ENCODE assay signal across 1 cellular context in the genomic region with DNA sequence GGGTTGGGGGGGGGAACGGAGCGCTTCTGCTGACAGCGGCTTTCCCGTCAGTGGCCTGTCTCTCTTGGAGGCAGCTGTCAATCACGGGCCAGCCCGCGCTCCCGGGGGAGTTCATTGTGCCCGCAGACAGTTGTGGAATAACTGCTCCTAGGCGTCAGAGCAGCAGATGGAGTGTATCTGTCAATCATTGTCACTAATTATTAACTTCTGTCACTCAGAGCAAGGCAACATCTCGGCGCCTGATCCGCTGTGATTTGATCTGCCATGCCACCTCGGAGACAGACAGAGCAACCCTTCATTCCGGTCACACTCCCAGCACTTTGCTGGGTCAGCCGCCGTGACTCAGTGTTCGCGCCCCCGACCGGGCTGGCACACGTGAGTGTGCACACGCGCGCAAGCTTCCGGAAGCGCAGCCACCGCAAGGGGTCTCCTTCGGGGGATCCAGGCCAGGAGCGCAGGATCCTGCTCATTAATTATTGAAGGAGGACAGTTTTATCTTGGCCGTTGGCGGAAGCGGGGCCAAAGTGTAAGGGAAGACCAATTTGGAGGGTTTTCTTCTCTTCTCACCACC.
TF ChIP-seq lines count a peak whose summit lies in the region.

No MANE protein-coding gene starts in this region.

TF ChIP-seq in SK-N-SH, 30 proteins besides CTCF, POLR2A, EP300 and RAD21 (continued from another document):
- no peak for TF ChIP-seq FOXM1 (IDR thresholded peaks at IDR 0.05; ENCODE audit: low read depth)
- no peak for TF ChIP-seq RCOR1 (IDR thresholded peaks at IDR 0.05; ENCODE audit: low read length)
- TF ChIP-seq, protein P1, sequence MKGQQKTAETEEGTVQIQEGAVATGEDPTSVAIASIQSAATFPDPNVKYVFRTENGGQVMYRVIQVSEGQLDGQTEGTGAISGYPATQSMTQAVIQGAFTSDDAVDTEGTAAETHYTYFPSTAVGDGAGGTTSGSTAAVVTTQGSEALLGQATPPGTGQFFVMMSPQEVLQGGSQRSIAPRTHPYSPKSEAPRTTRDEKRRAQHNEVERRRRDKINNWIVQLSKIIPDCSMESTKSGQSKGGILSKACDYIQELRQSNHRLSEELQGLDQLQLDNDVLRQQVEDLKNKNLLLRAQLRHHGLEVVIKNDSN (IDR thresholded peaks at IDR 0.05; ENCODE audit: borderline replicate concordance, low read depth) = no peak
- no peak for TF ChIP-seq EZH2phosphoT487 (IDR thresholded peaks at IDR 0.05; ENCODE audit: borderline replicate concordance, low read depth)
- no peak for TF ChIP-seq PBX3 (IDR thresholded peaks at IDR 0.05)
- no peak for TF ChIP-seq RFX5 (IDR thresholded peaks at IDR 0.05; ENCODE audit: low read length)
- no peak for TF ChIP-seq ELF1 (IDR thresholded peaks at IDR 0.05)
